ENCODE assay signal across 15 cellular contexts in genomic region chr6:28384143-28384533, GRCh38. TPM values are rescaled to one million over a fixed set of nuclear protein-coding genes. Genes with fewer than 3 reads are reported as not detected.
DNase-seq lines count a peak whose midpoint lies in the region; ATAC-seq and TF ChIP-seq lines count a peak whose summit lies in the region.
"Had no signal": no experiment of that assay in that cellular context is flagged by ENCODE, and none has a peak within 500 bp of the region (broad histone marks: within the 10 kb centered on the region; RNA-seq: fewer than 3 reads in every experiment).

No MANE protein-coding gene starts in this region.

- H3K9me3 Mint-ChIP-seq in GM23338: no peaks in the 10 kb centered on the region
- H3K9me3 Mint-ChIP-seq in WTC11: no peaks in the 10 kb centered on the region
- H3K9me3 Mint-ChIP-seq in CD8-positive, alpha-beta T cell: no peaks in the 10 kb centered on the region

- no peak overlapping the region for H2AFZ ChIP-seq in GM23338
- no peak overlapping the region for H2AFZ ChIP-seq in osteoblast (ENCODE audit: low read length)

- peak overlapping the region; percentile 86 for H3K4me3 Mint-ChIP-seq in GM23338
- peak overlapping the region; percentile 76; the same call in 1 of the 2 replicates for H3K4me3 Mint-ChIP-seq in WTC11
- H3K4me3 Mint-ChIP-seq in CD8-positive, alpha-beta T cell: no peak overlapping the region
- H3K4me3 Mint-ChIP-seq: activated CD8-positive, alpha-beta T cell treated with anti-CD3 and anti-CD28 coated beads, Interleukin-2, amount 10 ng/mL, durations not matched to agents 7 days and 5 days had no signal

- peak overlapping the region; percentile 49 for H3K4me3 ChIP-seq in GM23338
- no peak overlapping the region for H3K4me3 ChIP-seq in osteoblast (ENCODE audit: insufficient read depth, low read length)
- no peak overlapping the region for H3K4me3 ChIP-seq in CD8-positive, alpha-beta T cell (ENCODE audit: low read depth, low read length)
- H3K4me3 ChIP-seq: HAP-1, SK-N-MC had no signal

- H3K27me3 ChIP-seq in GM23338 (ENCODE audit: insufficient read depth): no peaks in the 10 kb centered on the region
- no peaks in the 10 kb centered on the region for H3K27me3 ChIP-seq in osteoblast (ENCODE audit: insufficient read depth, low read length)
- no peaks in the 10 kb centered on the region for H3K27me3 ChIP-seq in CD8-positive, alpha-beta T cell (ENCODE audit: insufficient read depth, low read length)
- H3K27me3 ChIP-seq: ascending aorta had no signal

- peaks cover 7% of the 10 kb centered on the region; the same call in 1 of the 2 replicates for H3F3A ChIP-seq in GM23338 (replicated peaks; ENCODE audit: low read depth)

- peaks cover 6% of the 10 kb centered on the region for H3K27me3 Mint-ChIP-seq in GM23338 (ENCODE audit: insufficient read depth, low read depth, poor library complexity)
- H3K27me3 Mint-ChIP-seq in WTC11 (ENCODE audit: low read depth): no peaks in the 10 kb centered on the region
- no peaks in the 10 kb centered on the region for H3K27me3 Mint-ChIP-seq in CD8-positive, alpha-beta T cell (ENCODE audit: low read depth)

- no peaks in the 10 kb centered on the region for H3K9me3 ChIP-seq in osteoblast (ENCODE audit: low read depth, low read length)
- H3K9me3 ChIP-seq in CD8-positive, alpha-beta T cell (ENCODE audit: low read length): no peaks in the 10 kb centered on the region
- H3K9me3 ChIP-seq: HAP-1, psoas muscle had no signal

- peaks cover 11% of the 10 kb centered on the region for H3K4me1 ChIP-seq in GM23338 (ENCODE audit: insufficient read depth)
- peaks cover 6% of the 10 kb centered on the region for H3K4me1 ChIP-seq in osteoblast (ENCODE audit: insufficient read depth, low read length)
- no peaks in the 10 kb centered on the region for H3K4me1 ChIP-seq in CD8-positive, alpha-beta T cell (ENCODE audit: insufficient read depth, low read length)
- H3K4me1 ChIP-seq: HAP-1 had no signal

- H3K27ac ChIP-seq in GM23338 (ENCODE audit: low read depth) (peak overlapping the region; percentile 15; the same call in 1 of the 2 replicates), osteoblast (ENCODE audit: low read depth, low read length) (peak overlapping the region; percentile 26)
- H3K27ac ChIP-seq in CD8-positive, alpha-beta T cell (ENCODE audit: low read depth, low read length): no peak overlapping the region
- H3K27ac ChIP-seq: SK-N-MC had no signal

- peak overlapping the region; percentile 74 for H3K4me2 ChIP-seq in GM23338
- H3K4me2 ChIP-seq in osteoblast (ENCODE audit: insufficient read depth, low read length): peak overlapping the region; percentile 92

- peaks cover 13% of the 10 kb centered on the region; the same call in 1 of the 2 replicates for H4K20me1 ChIP-seq in GM23338 (replicated peaks; ENCODE audit: insufficient read depth)
- H4K20me1 ChIP-seq in osteoblast (ENCODE audit: insufficient read depth, low read length): no peaks in the 10 kb centered on the region

- H3K4me1 Mint-ChIP-seq in GM23338 (peaks cover 14% of the 10 kb centered on the region), WTC11 (peaks cover 26% of the 10 kb centered on the region)
- peaks cover 24% of the 10 kb centered on the region for H3K4me1 Mint-ChIP-seq in CD8-positive, alpha-beta T cell (ENCODE audit: low read depth)

- intact Hi-C loops in CD8-positive, alpha-beta T cell (cut with DNase I, micrococcal nuclease): no loop called here

- peaks cover 12% of the 10 kb centered on the region; the same call in 1 of the 2 replicates for H3K36me3 ChIP-seq in GM23338 (ENCODE audit: insufficient read depth)
- H3K36me3 ChIP-seq in osteoblast (ENCODE audit: insufficient read depth, low read length): peaks cover 21% of the 10 kb centered on the region
- peaks cover 5% of the 10 kb centered on the region for H3K36me3 ChIP-seq in CD8-positive, alpha-beta T cell (ENCODE audit: insufficient read depth, low read length)
- H3K36me3 ChIP-seq: HAP-1 had no signal

- H3K9me2 ChIP-seq in GM23338 (ENCODE audit: insufficient read depth): no peaks in the 10 kb centered on the region

- H3K36me3 Mint-ChIP-seq in GM23338 (ENCODE audit: low read depth) (peaks cover 43% of the 10 kb centered on the region), WTC11 (peaks cover 42% of the 10 kb centered on the region)
- peaks cover 83% of the 10 kb centered on the region for H3K36me3 Mint-ChIP-seq in CD8-positive, alpha-beta T cell

- H3K27ac Mint-ChIP-seq in GM23338 (peak overlapping the region; percentile 97), WTC11 (peak overlapping the region; percentile 98)
- H3K27ac Mint-ChIP-seq in CD8-positive, alpha-beta T cell: no peak overlapping the region
- H3K27ac Mint-ChIP-seq: activated CD8-positive, alpha-beta T cell treated with anti-CD3 and anti-CD28 coated beads, Interleukin-2, amount 10 ng/mL, durations not matched to agents 7 days and 5 days had no signal

- H3K79me2 ChIP-seq in GM23338 (replicated peaks; ENCODE audit: insufficient read depth) (peaks cover 12% of the 10 kb centered on the region), osteoblast (ENCODE audit: insufficient read depth, low read length) (peaks cover 12% of the 10 kb centered on the region)

- ATAC-seq in GM23338: no peak
- ATAC-seq in WTC11: no peak
- no peak for ATAC-seq in GM21529 (IDR thresholded peaks at IDR 0.05; ENCODE audit: unreplicated experiment)
- ATAC-seq in CD8-positive, alpha-beta T cell: no peak
- ATAC-seq: activated CD8-positive, alpha-beta T cell treated with anti-CD3 and anti-CD28 coated beads, Interleukin-2, amount 10 ng/mL, durations not matched to agents 7 days and 5 days had no signal

- CTCF ChIA-PET in WTC11 (lab: Charles Lee): interaction anchor here (0.6 to 3.3 kb wide), 15 partner anchors 9 to 438 kb away, joined by 3 to 47 read pairs (median 7); partner anchors contain the start of genes ZKSCAN4, ZKSCAN8, ZSCAN12 and ZSCAN26
- CTCF ChIA-PET in CD8-positive, alpha-beta T cell (lab: Charles Lee): interaction anchor here (0.6 to 1.1 kb wide), 4 partner anchors 10 to 28 kb away, joined by 3 to 5 read pairs (median 4); no protein-coding TSS in a partner anchor

- POLR2A ChIA-PET in WTC11 (lab: Charles Lee): interaction anchor here (0.9 to 1.8 kb wide), 10 partner anchors 15 to 546 kb away, joined by 3 to 14 read pairs (median 4); partner anchors contain the start of genes PGBD1, ZKSCAN4, ZSCAN12 and ZSCAN26
- POLR2A ChIA-PET in CD8-positive, alpha-beta T cell (lab: Charles Lee): no interaction called here

- TF ChIP-seq CTCF in GM23338 (conservative IDR thresholded peaks at IDR 0.05; ENCODE audit: low read depth in 2 of 2): no peak
- no peak for TF ChIP-seq CTCF in WTC11 (IDR thresholded peaks at IDR 0.05)
- no peak for TF ChIP-seq CTCF in osteoblast (IDR thresholded peaks at IDR 0.05; ENCODE audit: extremely low read depth, low read depth, low read length)
- TF ChIP-seq CTCF in CD8-positive, alpha-beta T cell (IDR thresholded peaks at IDR 0.05): no peak

- no peak for DNase-seq in GM23338 (ENCODE audit: low spot score)
- no peak for DNase-seq in WTC11 (ENCODE audit: low spot score)
- DNase-seq in osteoblast (ENCODE audit: insufficient read length, low spot score, missing footprints): no peak
- no peak for DNase-seq in stimulated activated CD4-positive, alpha-beta T cell treated with anti-CD3 and anti-CD28 coated beads, Interleukin-1b, Interleukin-23, amount 100 ng/mL, for 48 hours
- DNase-seq in CD8-positive, alpha-beta T cell: no peak
- DNase-seq: activated CD8-positive, alpha-beta T cell treated with anti-CD3 and anti-CD28 coated beads, Interleukin-2, amount 10 ng/mL, durations not matched to agents 7 days and 5 days; DMS153; MV-4-11; NK-92 treated with Interleukin-12 subunit alpha and Interleukin-12 subunit beta, amount 100 ng/mL, for 24 hours; psoas muscle; stimulated activated CD8-positive, alpha-beta memory T cell treated with anti-CD3 and anti-CD28 coated beads, Interleukin-4, amount 100 ng/mL, for 48 hours had no signal

TF ChIP-seq in GM23338, 12 proteins besides CTCF, POLR2A, EP300 and RAD21 (continues in another document):
- no peak for TF ChIP-seq EZH2 (IDR thresholded peaks at IDR 0.05; ENCODE audit: low read depth, unreplicated experiment)

TF ChIP-seq in WTC11, 78 proteins besides CTCF, POLR2A, EP300 and RAD21 (continues in another document):
- TF ChIP-seq NFATC4 (CRISPR knock-in tag; IDR thresholded peaks at IDR 0.05) (no peak), ZNF396 (CRISPR knock-in tag; IDR thresholded peaks at IDR 0.05; ENCODE audit: borderline replicate concordance) (no peak)
- TF ChIP-seq, protein P1, sequence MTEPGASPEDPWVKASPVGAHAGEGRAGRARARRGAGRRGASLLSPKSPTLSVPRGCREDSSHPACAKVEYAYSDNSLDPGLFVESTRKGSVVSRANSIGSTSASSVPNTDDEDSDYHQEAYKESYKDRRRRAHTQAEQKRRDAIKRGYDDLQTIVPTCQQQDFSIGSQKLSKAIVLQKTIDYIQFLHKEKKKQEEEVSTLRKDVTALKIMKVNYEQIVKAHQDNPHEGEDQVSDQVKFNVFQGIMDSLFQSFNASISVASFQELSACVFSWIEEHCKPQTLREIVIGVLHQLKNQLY (CRISPR knock-in tag; IDR thresholded peaks at IDR 0.05): no peak

RNA-seq across cellular contexts. Expression of gene ZSCAN12, which starts 15.4 kb away (rescaled TPM):
- total RNA-seq in GM23338 (2014; rRNA removed; shearing (Covaris generic)): 5.7 and 7.3 TPM in 2 replicates
- polyA plus RNA-seq in GM23338 (2016; fragmentation: Nextera tagmentation; extraction: Ambion mirVana): 1.9 and 2.0 TPM in 2 replicates
- total RNA-seq in WTC11 (2021) (7.8 to 8.5 TPM (median 8.3 TPM) in 3 replicates), osteoblast (8.3 and 10.1 TPM in 2 replicates)
- 1 to 10 TPM; 2.8 to 3.0 TPM for total RNA-seq in CD8-positive, alpha-beta T cell

RNA-seq across cellular contexts. Expression of gene ZKSCAN3, which starts 34.4 kb away (rescaled TPM):
- 4.3 and 7.6 TPM in 2 replicates for total RNA-seq in GM23338 (2014; rRNA removed; shearing (Covaris generic))
- polyA plus RNA-seq in GM23338 (2016; fragmentation: Nextera tagmentation; extraction: Ambion mirVana): 2.8 and 3.0 TPM in 2 replicates
- total RNA-seq in WTC11 (2021): 5.4 to 8.4 TPM (median 6.8 TPM) in 3 replicates
- total RNA-seq in osteoblast: 2.9 and 3.5 TPM in 2 replicates
- total RNA-seq in CD8-positive, alpha-beta T cell: under 1 TPM; 0.61 to 0.68 TPM

RNA-seq across cellular contexts. Expression of gene ZSCAN31, which starts 48.2 kb away (rescaled TPM):
- 4.7 and 12.1 TPM in 2 replicates for total RNA-seq in GM23338 (2014; rRNA removed; shearing (Covaris generic))
- polyA plus RNA-seq in GM23338 (2016; fragmentation: Nextera tagmentation; extraction: Ambion mirVana): 2.8 and 3.1 TPM in 2 replicates
- total RNA-seq in WTC11 (2021) (6.6 to 9.1 TPM (median 7.4 TPM) in 3 replicates), osteoblast (16.5 and 19.9 TPM in 2 replicates)
- total RNA-seq in CD8-positive, alpha-beta T cell: 1 to 10 TPM; 1.4 to 1.9 TPM

RNA-seq across cellular contexts. Expression of gene ZSCAN23, which starts 59.2 kb away (rescaled TPM):
- total RNA-seq in GM23338 (2014; rRNA removed; shearing (Covaris generic)): 3.1 and 7.8 TPM in 2 replicates
- 0.30 and 1.9 TPM in 2 replicates for polyA plus RNA-seq in GM23338 (2016; fragmentation: Nextera tagmentation; extraction: Ambion mirVana)
- 8.7 to 9.3 TPM (median 9.0 TPM) in 3 replicates for total RNA-seq in WTC11 (2021)
- total RNA-seq in osteoblast: 6.9 and 7.4 TPM in 2 replicates
- not detected for total RNA-seq in CD8-positive, alpha-beta T cell
- total RNA-seq: ascending aorta had no signal
